Comparison of ENCODE assay signal across 8 cellular contexts in the genomic region with DNA sequence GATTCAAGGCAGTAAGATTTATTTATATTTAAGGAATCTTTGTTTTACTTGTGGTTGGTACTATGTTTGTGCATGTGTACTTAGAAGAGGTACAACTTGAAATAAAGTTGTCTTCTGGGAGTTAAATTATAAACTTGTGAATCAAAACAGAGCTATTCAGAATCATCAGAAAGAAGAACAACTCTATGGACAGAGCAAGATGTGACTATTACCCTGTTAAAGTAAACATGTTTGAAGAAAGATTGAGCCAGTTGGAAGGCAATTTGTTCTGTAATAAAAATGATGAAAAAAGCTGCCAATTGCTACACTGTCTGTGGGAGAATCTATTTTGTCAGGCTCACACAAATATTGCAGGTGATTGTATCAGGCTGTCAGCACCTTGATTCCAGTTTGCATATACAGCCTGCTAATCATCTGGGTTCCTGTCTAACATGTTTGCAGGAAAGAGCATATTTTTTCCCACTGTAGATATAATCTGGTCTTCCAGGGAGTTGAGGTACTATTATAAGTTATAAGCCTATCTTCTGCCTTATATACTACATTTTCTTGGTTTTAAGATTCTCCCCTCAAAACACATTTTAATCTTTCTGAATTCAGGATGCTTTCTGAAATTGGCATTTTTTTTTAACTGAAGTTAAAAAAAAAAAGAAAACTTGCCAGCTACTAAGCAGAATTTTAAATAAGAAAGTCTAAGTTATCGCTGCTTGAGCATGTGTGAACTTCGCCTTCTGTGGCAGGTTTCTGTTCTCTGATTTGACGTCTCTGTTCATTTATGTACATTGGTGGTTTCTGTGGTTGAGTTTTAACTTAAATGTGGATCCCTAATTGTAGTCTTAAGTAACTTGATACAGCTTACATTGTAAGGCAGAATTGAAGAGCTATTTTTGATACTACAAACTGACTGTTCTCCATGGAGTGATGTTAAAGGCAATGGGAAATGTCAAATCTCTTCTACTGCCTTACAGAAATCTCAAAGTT. TPM values are rescaled to one million over a fixed set of nuclear protein-coding genes. Genes with fewer than 3 reads are reported as not detected.
DNase-seq lines count a peak whose midpoint lies in the region; ATAC-seq, FAIRE-seq and TF ChIP-seq lines count a peak whose summit lies in the region.

No MANE protein-coding gene starts in this region.

- H3K9me3 Mint-ChIP-seq in activated naive CD8-positive, alpha-beta T cell treated with anti-CD3 and anti-CD28 coated beads, Interleukin-2, amount 50 U/mL, for 24 hours, result peaks cover 13% of the 10 kb centered on the region
- peaks cover 8% of the 10 kb centered on the region for H3K9me3 Mint-ChIP-seq in chondrocyte (ENCODE audit: low read depth)

- no peak overlapping the region for H3K4me3 ChIP-seq in Jurkat, Clone E6-1 (ENCODE audit: low read length)

- peak overlapping the region; percentile 70 for H3K4me3 Mint-ChIP-seq in activated naive CD8-positive, alpha-beta T cell treated with anti-CD3 and anti-CD28 coated beads, Interleukin-2, amount 50 U/mL, for 24 hours
- H3K4me3 Mint-ChIP-seq in chondrocyte (ENCODE audit: unreplicated experiment), result no peak overlapping the region

- peak; percentile 95 for ATAC-seq in GM18502 (IDR thresholded peaks at IDR 0.05; ENCODE audit: poor library complexity, unreplicated experiment)
- ATAC-seq in GM21576 (IDR thresholded peaks at IDR 0.05; ENCODE audit: unreplicated experiment), result peak; percentile 85
- peak; percentile 90 for ATAC-seq in activated naive CD8-positive, alpha-beta T cell treated with anti-CD3 and anti-CD28 coated beads, Interleukin-2, amount 50 U/mL, for 24 hours

- peak; percentile 90 for DNase-seq in Jurkat, Clone E6-1 (ENCODE audit: low read depth, low spot score)
- no peak for DNase-seq in activated naive CD8-positive, alpha-beta T cell treated with anti-CD3 and anti-CD28 coated beads, Interleukin-2, amount 50 U/mL, for 24 hours
- DNase-seq in chondrocyte (ENCODE audit: low spot score) (no peak), NCI-H1105 treated with DMSO at 0.1 percent for 48 hours (lab: John Stamatoyannopoulos, UW) (no peak), D721Med (ENCODE audit: insufficient read length, low spot score) (no peak), NCI-H524 treated with DMSO at 0.1 percent for 48 hours (lab: John Stamatoyannopoulos, UW) (no peak)

- H3K27ac Mint-ChIP-seq in activated naive CD8-positive, alpha-beta T cell treated with anti-CD3 and anti-CD28 coated beads, Interleukin-2, amount 50 U/mL, for 24 hours, result peak overlapping the region; percentile 65
- H3K27ac Mint-ChIP-seq in chondrocyte (ENCODE audit: unreplicated experiment), result no peak overlapping the region

- H3K4me1 Mint-ChIP-seq in activated naive CD8-positive, alpha-beta T cell treated with anti-CD3 and anti-CD28 coated beads, Interleukin-2, amount 50 U/mL, for 24 hours, result peaks cover 61% of the 10 kb centered on the region
- peaks cover 15% of the 10 kb centered on the region for H3K4me1 Mint-ChIP-seq in chondrocyte (ENCODE audit: low read depth)

- H3K36me3 Mint-ChIP-seq in activated naive CD8-positive, alpha-beta T cell treated with anti-CD3 and anti-CD28 coated beads, Interleukin-2, amount 50 U/mL, for 24 hours (ENCODE audit: low read depth), result peaks cover 11% of the 10 kb centered on the region
- peaks cover 4% of the 10 kb centered on the region for H3K36me3 Mint-ChIP-seq in chondrocyte (ENCODE audit: low read depth)

- no peak for TF ChIP-seq CTCF in chondrocyte (IDR thresholded peaks at IDR 0.05)
- TF ChIP-seq CTCF in D721Med (IDR thresholded peaks at IDR 0.05; ENCODE audit: insufficient read depth, missing control alignments), result no peak

- no peaks in the 10 kb centered on the region for H3K27me3 Mint-ChIP-seq in activated naive CD8-positive, alpha-beta T cell treated with anti-CD3 and anti-CD28 coated beads, Interleukin-2, amount 50 U/mL, for 24 hours
- no peaks in the 10 kb centered on the region for H3K27me3 Mint-ChIP-seq in chondrocyte (ENCODE audit: low read depth)

- FAIRE-seq in D721Med (lab: Jason Lieb, UNC), result no peak

RNA-seq across cellular contexts. Expression of a gene that starts 46.0 kb away (rescaled TPM):
- polyA plus RNA-seq in Jurkat, Clone E6-1 (2012; ENCODE audit: insufficient read depth, insufficient read length), result 12.5 TPM
- total RNA-seq in chondrocyte, result 4.8 to 5.3 TPM (median 5.1 TPM) in 3 replicates
